ENCODE assay signal across 14 cellular contexts in the genomic region with DNA sequence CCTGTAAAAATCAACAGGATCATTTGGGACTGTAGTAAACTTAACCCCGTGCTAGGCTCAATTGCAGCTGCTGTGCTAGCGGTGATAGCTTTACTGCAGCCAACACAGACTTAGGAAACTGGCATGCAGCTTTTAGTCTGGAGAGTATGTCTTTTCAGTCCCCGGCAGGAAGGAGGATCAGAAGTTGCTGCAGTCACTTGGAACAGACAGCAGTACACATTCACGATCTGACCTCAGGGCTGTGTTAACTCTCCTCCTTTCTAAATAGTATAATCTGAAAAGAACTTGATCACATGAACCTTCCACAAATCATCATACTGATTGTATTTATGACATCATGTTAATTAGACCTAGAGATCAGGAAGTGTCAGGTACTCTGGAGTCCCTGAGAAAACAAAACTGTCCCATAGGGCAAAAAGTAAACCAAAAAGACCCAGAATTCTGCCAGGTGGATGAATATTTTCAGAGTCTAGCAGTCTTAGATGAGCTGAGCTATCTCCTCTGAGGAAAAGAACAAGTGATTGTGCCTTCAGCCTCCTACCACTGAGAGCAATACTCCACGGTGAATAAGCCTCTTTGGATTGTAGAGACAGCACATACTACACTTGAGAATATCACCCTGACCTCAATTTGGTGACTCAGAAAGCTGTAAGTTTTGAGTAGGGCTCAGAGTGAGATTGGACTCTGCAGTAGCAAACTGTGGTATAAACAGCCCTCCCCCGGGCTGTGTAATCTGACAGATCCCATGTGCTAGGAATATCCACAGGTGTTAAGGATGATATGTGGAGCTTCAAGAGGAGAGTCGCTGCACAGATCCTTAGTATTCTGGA.
A peak's percentile ranks its signal among the peaks of the same experiment; 100 is the strongest.
DNase-seq lines count a peak whose midpoint lies in the region; ATAC-seq and TF ChIP-seq lines count a peak whose summit lies in the region.
"Had no signal": no experiment of that assay in that cellular context is flagged by ENCODE, and none has a peak within 500 bp of the region (broad histone marks: within the 10 kb centered on the region; RNA-seq: fewer than 3 reads in every experiment).

No MANE protein-coding gene starts in this region.

- POLR2A ChIA-PET in activated CD8-positive, alpha-beta T cell treated with anti-CD3 and anti-CD28 coated beads for 36 hours (lab: Charles Lee), result no interaction called here
- POLR2A ChIA-PET in activated CD8-positive, alpha-beta T cell treated with anti-CD3 and anti-CD28 coated beads, Interleukin-2, amount 10 ng/mL, durations not matched to agents 7 days and 5 days (lab: Charles Lee), result no interaction called here

- H3K36me3 ChIP-seq in OCI-LY3 (replicated peaks; ENCODE audit: low read depth, low read length) (no peaks in the 10 kb centered on the region), stomach (no peaks in the 10 kb centered on the region)

- peak overlapping the region; percentile 40; the same call in 1 of the 2 replicates for H2AFZ ChIP-seq in OCI-LY3 (ENCODE audit: low read depth, low read length)

- H3K4me3 Mint-ChIP-seq in activated CD8-positive, alpha-beta T cell treated with anti-CD3 and anti-CD28 coated beads for 36 hours, result no peak overlapping the region
- no peak overlapping the region for H3K4me3 Mint-ChIP-seq in activated CD8-positive, alpha-beta T cell treated with anti-CD3 and anti-CD28 coated beads, Interleukin-2, amount 10 ng/mL, durations not matched to agents 7 days and 5 days
- H3K4me3 Mint-ChIP-seq: B cell; naive thymus-derived CD8-positive, alpha-beta T cell had no signal

- no peaks in the 10 kb centered on the region for H3K79me2 ChIP-seq in OCI-LY3 (ENCODE audit: low read length)

- 36 to 45% (median 42%) methylated on average over 7 of the region's 7 CpGs for WGBS in stomach, 5 donors

- H3K9me3 Mint-ChIP-seq in activated CD8-positive, alpha-beta T cell treated with anti-CD3 and anti-CD28 coated beads for 36 hours, result no peaks in the 10 kb centered on the region
- H3K9me3 Mint-ChIP-seq in activated CD8-positive, alpha-beta T cell treated with anti-CD3 and anti-CD28 coated beads, Interleukin-2, amount 10 ng/mL, durations not matched to agents 7 days and 5 days (ENCODE audit: insufficient read depth), result no peaks in the 10 kb centered on the region
- H3K9me3 Mint-ChIP-seq: naive thymus-derived CD8-positive, alpha-beta T cell had no signal

- peaks cover 3% of the 10 kb centered on the region for H3K27me3 Mint-ChIP-seq in activated CD8-positive, alpha-beta T cell treated with anti-CD3 and anti-CD28 coated beads for 36 hours
- peaks cover 7% of the 10 kb centered on the region for H3K27me3 Mint-ChIP-seq in activated CD8-positive, alpha-beta T cell treated with anti-CD3 and anti-CD28 coated beads, Interleukin-2, amount 10 ng/mL, durations not matched to agents 7 days and 5 days (ENCODE audit: low read depth)

- H3K9ac ChIP-seq in OCI-LY3 (ENCODE audit: low read length), result no peak overlapping the region

- intact Hi-C loops in activated CD8-positive, alpha-beta T cell treated with anti-CD3 and anti-CD28 coated beads for 36 hours (cut with micrococcal nuclease), result no loop called here
- intact Hi-C loops in stomach (cut with DNase I; ENCODE audit: low total_unique reads), result loop anchor here (10.0 kb wide), 1 partner anchor 1033 kb away; no protein-coding TSS in a partner anchor

- H4K20me1 ChIP-seq in OCI-LY3 (ENCODE audit: insufficient read depth, low read length), result no peaks in the 10 kb centered on the region

- H3K27me3 ChIP-seq in OCI-LY3 (ENCODE audit: low read depth, low read length) (peaks cover 26% of the 10 kb centered on the region; the same call in 1 of the 2 replicates), stomach (peaks cover 0 to 15% (median 0%) of the 10 kb centered on the region in 3 donors)

- no peaks in the 10 kb centered on the region for H3K36me3 Mint-ChIP-seq in activated CD8-positive, alpha-beta T cell treated with anti-CD3 and anti-CD28 coated beads for 36 hours (ENCODE audit: low read depth)
- H3K36me3 Mint-ChIP-seq in activated CD8-positive, alpha-beta T cell treated with anti-CD3 and anti-CD28 coated beads, Interleukin-2, amount 10 ng/mL, durations not matched to agents 7 days and 5 days (ENCODE audit: low read depth), result no peaks in the 10 kb centered on the region
- H3K36me3 Mint-ChIP-seq: naive thymus-derived CD8-positive, alpha-beta T cell had no signal

- TF ChIP-seq EP300 in stomach (IDR thresholded peaks at IDR 0.05), result no peak

- H3K4me1 ChIP-seq in OCI-LY3 (ENCODE audit: low read length), result no peaks in the 10 kb centered on the region
- no peaks in the 10 kb centered on the region for H3K4me1 ChIP-seq in stomach

- DNase-seq in activated CD8-positive, alpha-beta T cell treated with anti-CD3 and anti-CD28 coated beads for 36 hours, result peak; percentile 22
- no peak for DNase-seq in activated CD8-positive, alpha-beta T cell treated with anti-CD3 and anti-CD28 coated beads, Interleukin-2, amount 10 ng/mL, durations not matched to agents 7 days and 5 days
- DNase-seq in epithelial cell of esophagus (ENCODE audit: low read depth) (peak; percentile 45), renal cortical epithelial cell (ENCODE audit: low read depth) (peak; percentile 62), stomach (no peak), superior temporal gyrus (ENCODE audit: extremely low spot score) (no peak), SIG-M5 treated with dmso at 0.1 percent for 504 hours (lab: John Stamatoyannopoulos, UW; ENCODE audit: unreplicated experiment) (no peak)
- DNase-seq: naive thymus-derived CD8-positive, alpha-beta T cell; NCI-H1417; NCI-H82; substantia nigra had no signal

- CTCF ChIA-PET in activated CD8-positive, alpha-beta T cell treated with anti-CD3 and anti-CD28 coated beads for 36 hours (lab: Charles Lee), result interaction anchor here (2.6 kb wide), 1 partner anchor 11 kb away, joined by 12 read pairs; no protein-coding TSS in a partner anchor
- CTCF ChIA-PET in activated CD8-positive, alpha-beta T cell treated with anti-CD3 and anti-CD28 coated beads, Interleukin-2, amount 10 ng/mL, durations not matched to agents 7 days and 5 days (lab: Charles Lee), result interaction anchor here (2.9 kb wide), 1 partner anchor 12 kb away, joined by 15 read pairs; no protein-coding TSS in a partner anchor

- no peak overlapping the region for H3K4me3 ChIP-seq in OCI-LY3 (ENCODE audit: low read length)
- H3K4me3 ChIP-seq in epithelial cell of esophagus (ENCODE audit: low read length), result no peak overlapping the region
- no peak overlapping the region for H3K4me3 ChIP-seq in stomach
- H3K4me3 ChIP-seq: coronary artery had no signal

- H3K4me2 ChIP-seq in OCI-LY3 (ENCODE audit: low read length), result no peak overlapping the region

- no peak for TF ChIP-seq POLR2A in stomach (IDR thresholded peaks at IDR 0.05)

- H3K27ac Mint-ChIP-seq in activated CD8-positive, alpha-beta T cell treated with anti-CD3 and anti-CD28 coated beads for 36 hours, result no peak overlapping the region
- no peak overlapping the region for H3K27ac Mint-ChIP-seq in activated CD8-positive, alpha-beta T cell treated with anti-CD3 and anti-CD28 coated beads, Interleukin-2, amount 10 ng/mL, durations not matched to agents 7 days and 5 days
- H3K27ac Mint-ChIP-seq: B cell; naive thymus-derived CD8-positive, alpha-beta T cell had no signal

- H3K9me3 ChIP-seq in OCI-LY3 (ENCODE audit: insufficient read depth, low read length) (no peaks in the 10 kb centered on the region), stomach (no peaks in the 10 kb centered on the region)

- no peak for TF ChIP-seq CTCF in activated CD8-positive, alpha-beta T cell treated with anti-CD3 and anti-CD28 coated beads for 36 hours (IDR thresholded peaks at IDR 0.05)
- no peak for TF ChIP-seq CTCF in OCI-LY3 (IDR thresholded peaks at IDR 0.05; ENCODE audit: low read depth, low read length)
- TF ChIP-seq CTCF in epithelial cell of esophagus (IDR thresholded peaks at IDR 0.05; ENCODE audit: insufficient read depth, low read depth, low read length, missing control alignments), result no peak
- TF ChIP-seq CTCF in stomach (IDR thresholded peaks at IDR 0.05), result no peak

- peak; percentile 96 for ATAC-seq in activated CD8-positive, alpha-beta T cell treated with anti-CD3 and anti-CD28 coated beads for 36 hours
- no peak for ATAC-seq in activated CD8-positive, alpha-beta T cell treated with anti-CD3 and anti-CD28 coated beads, Interleukin-2, amount 10 ng/mL, durations not matched to agents 7 days and 5 days
- ATAC-seq: naive thymus-derived CD8-positive, alpha-beta T cell had no signal

- H3K4me1 Mint-ChIP-seq in activated CD8-positive, alpha-beta T cell treated with anti-CD3 and anti-CD28 coated beads for 36 hours (ENCODE audit: low read depth), result peaks cover 4% of the 10 kb centered on the region
- H3K4me1 Mint-ChIP-seq in activated CD8-positive, alpha-beta T cell treated with anti-CD3 and anti-CD28 coated beads, Interleukin-2, amount 10 ng/mL, durations not matched to agents 7 days and 5 days (ENCODE audit: low read depth), result no peaks in the 10 kb centered on the region
- H3K4me1 Mint-ChIP-seq: B cell; naive thymus-derived CD8-positive, alpha-beta T cell had no signal

- no peak overlapping the region for H3K27ac ChIP-seq in OCI-LY3 (ENCODE audit: low read length)
- H3K27ac ChIP-seq in stomach, result no peak overlapping the region
- H3K27ac ChIP-seq: coronary artery had no signal

Comparison
In these comparisons a context has a peak if more than half of its experiments do, and no peak if none do; other contexts are left out.
1. DNase-seq: peak in activated CD8-positive, alpha-beta T cell treated with anti-CD3 and anti-CD28 coated beads for 36 hours (single experiment), epithelial cell of esophagus (single experiment) and renal cortical epithelial cell (single experiment); none in activated CD8-positive, alpha-beta T cell treated with anti-CD3 and anti-CD28 coated beads, Interleukin-2, amount 10 ng/mL, durations not matched to agents 7 days and 5 days (single experiment), stomach (single experiment), superior temporal gyrus (single experiment) and SIG-M5 treated with dmso at 0.1 percent for 504 hours (single experiment).